Comparison of ENCODE assay signal across 8 cellular contexts in genomic region chr2:69642709-69643601, GRCh38. TPM values are rescaled to one million over a fixed set of nuclear protein-coding genes. Genes with fewer than 3 reads are reported as not detected.
DNase-seq lines count a peak whose midpoint lies in the region; ATAC-seq lines count a peak whose summit lies in the region.

No MANE protein-coding gene starts in this region.

- peaks cover 36% of the 10 kb centered on the region for H3K27me3 Mint-ChIP-seq in memory B cell

- no peaks in the 10 kb centered on the region for H3K9me3 Mint-ChIP-seq in memory B cell

- peak; percentile 11 for ATAC-seq in GM21529 (IDR thresholded peaks at IDR 0.05; ENCODE audit: unreplicated experiment)
- ATAC-seq in memory B cell (ENCODE audit: low read depth): no peak
- no peak for ATAC-seq in HG03045 (IDR thresholded peaks at IDR 0.05; ENCODE audit: unreplicated experiment)

- H3K27ac Mint-ChIP-seq in memory B cell: peak overlapping the region; percentile 62

- peak overlapping the region; percentile 94 for H3K4me3 Mint-ChIP-seq in memory B cell

- no peaks in the 10 kb centered on the region for H3K36me3 Mint-ChIP-seq in memory B cell

- DNase-seq in AG08395 (ENCODE audit: low spot score) (peak; percentile 62), NCI-H460 (ENCODE audit: extremely low read depth, low read depth) (peak; percentile 72), memory B cell (ENCODE audit: low spot score in 2 of 2) (no peak)
- DNase-seq in activated CD4-positive, alpha-beta T cell treated with anti-CD3 and anti-CD28 coated beads, Interleukin-2, amount 50 U/mL, for 4 hours: peak; percentile 65 to 68
- DNase-seq in effector CD4-positive, alpha-beta T cell: peak; percentile 42
- DNase-seq in stimulated activated CD4-positive, alpha-beta T cell treated with anti-CD3 and anti-CD28 coated beads, TNF-alpha, amount 100 ng/mL, for 48 hours (ENCODE audit: low read depth in 3 of 3): peak; percentile 46 to 49 (median 47)

- H3K4me1 Mint-ChIP-seq in memory B cell: peaks cover 12% of the 10 kb centered on the region

RNA-seq across cellular contexts. Expression of gene AAK1, which starts 0.6 kb away (rescaled TPM):
- total RNA-seq in NCI-H460 (2014; rRNA removed; shearing (Covaris generic)): 37.7 and 39.4 TPM in 2 replicates
- 6.9 and 7.0 TPM in 2 replicates for polyA plus RNA-seq in NCI-H460 (2014; cell fraction: nucleus; rRNA removed)

Comparison
In these comparisons a context has a peak if more than half of its experiments do, and no peak if none do; other contexts are left out.
1. DNase-seq: peak in AG08395 (single experiment), NCI-H460 (single experiment), activated CD4-positive, alpha-beta T cell treated with anti-CD3 and anti-CD28 coated beads, Interleukin-2, amount 50 U/mL, for 4 hours (2 of 2), effector CD4-positive, alpha-beta T cell (single experiment) and stimulated activated CD4-positive, alpha-beta T cell treated with anti-CD3 and anti-CD28 coated beads, TNF-alpha, amount 100 ng/mL, for 48 hours (3 of 3); none in memory B cell (0 of 2).